1 cellular context compared by ENCODE assay signal in genomic region chr3:187210555-187211327, GRCh38.
A peak's percentile ranks its signal among the peaks of the same experiment; 100 is the strongest.
TF ChIP-seq lines count a peak whose summit lies in the region.

No MANE protein-coding gene starts in this region.

TF ChIP-seq in K562, 482 proteins besides CTCF, POLR2A, EP300 and RAD21 (continued from another document and continues in another):
- TF ChIP-seq ZBTB11 (CRISPR knock-in tag; IDR thresholded peaks at IDR 0.05) (peak in 1 of 3 experiments; percentile 59; a peak in 1 of 6 replicates), NCOA4 (IDR thresholded peaks at IDR 0.05; ENCODE audit: partially characterized antibody) (no peak), ATF7 (IDR thresholded peaks at IDR 0.05) (no peak), GTF2E2 (tag; IDR thresholded peaks at IDR 0.05) (no peak), ZBTB49 (CRISPR knock-in tag; IDR thresholded peaks at IDR 0.05; ENCODE audit: borderline replicate concordance) (no peak), HNRNPUL1 (IDR thresholded peaks at IDR 0.05; ENCODE audit: low read length) (no peak), TEAD1 (CRISPR knock-in tag; IDR thresholded peaks at IDR 0.05) (peak in 1 of 2 experiments; percentile 54; a peak in 1 of 4 replicates), ZNF444 (CRISPR knock-in tag; IDR thresholded peaks at IDR 0.05) (no peak), SMARCA4 (IDR thresholded peaks at IDR 0.05) (peak; percentile 77; the same call in 1 of the 2 replicates), HDAC3 (IDR thresholded peaks at IDR 0.05; ENCODE audit: borderline replicate concordance, partially characterized antibody) (peak; percentile 31), ZBTB5 (IDR thresholded peaks at IDR 0.05) (no peak), STAT5A (IDR thresholded peaks at IDR 0.05; ENCODE audit: borderline replicate concordance, low read length) (peak; percentile 50; the same call in 1 of the 2 replicates), ZNF584 (CRISPR knock-in tag; IDR thresholded peaks at IDR 0.05; ENCODE audit: low read depth) (0 out of 2 replicates have a peak, but pooled peaks have one; percentile 33), HMBOX1 (IDR thresholded peaks at IDR 0.05) (0 out of 2 replicates have a peak, but pooled peaks have one; percentile 35), CTBP1 (IDR thresholded peaks at IDR 0.05; ENCODE audit: borderline replicate concordance) (peak; percentile 39; the same call in 1 of the 2 replicates), CBFA2T3 (IDR thresholded peaks at IDR 0.05) (peak; percentile 87), MTA2 (IDR thresholded peaks at IDR 0.05; ENCODE audit: low read depth) (peak; percentile 81), MTA1 (IDR thresholded peaks at IDR 0.05; ENCODE audit: borderline replicate concordance) (0 out of 2 replicates have a peak, but pooled peaks have one; percentile 47), HES1 (IDR thresholded peaks at IDR 0.05; ENCODE audit: low read depth) (peak; percentile 61; the same call in 1 of the 2 replicates), ZC3H11A (IDR thresholded peaks at IDR 0.05; ENCODE audit: low read depth, low read length) (no peak), ARID4B (CRISPR knock-in tag; IDR thresholded peaks at IDR 0.05) (no peak), NR2C2 (CRISPR knock-in tag; IDR thresholded peaks at IDR 0.05) (no peak), NR2C2 (tag; IDR thresholded peaks at IDR 0.05) (peak; percentile 56), CHAMP1 (IDR thresholded peaks at IDR 0.05) (no peak), DACH1 (IDR thresholded peaks at IDR 0.05; ENCODE audit: partially characterized antibody) (no peak), CREB3L1 (IDR thresholded peaks at IDR 0.05; ENCODE audit: borderline replicate concordance, low read depth) (no peak), CGGBP1 (CRISPR knock-in tag; IDR thresholded peaks at IDR 0.05) (no peak), E2F5 (CRISPR knock-in tag; IDR thresholded peaks at IDR 0.05) (no peak), MTF1 (CRISPR knock-in tag; IDR thresholded peaks at IDR 0.05; ENCODE audit: borderline replicate concordance) (no peak), L3MBTL2 (IDR thresholded peaks at IDR 0.05) (no peak), BACH1 (tag; IDR thresholded peaks at IDR 0.05) (no peak), BRF1 (IDR thresholded peaks at IDR 0.05; ENCODE audit: borderline replicate concordance, extremely low read depth, insufficient read length) (no peak), GABPA (tag; conservative IDR thresholded peaks at IDR 0.05; ENCODE audit: low read depth) (0 out of 2 replicates have a peak, but pooled peaks have one; percentile 19), SMARCC2 (IDR thresholded peaks at IDR 0.05; ENCODE audit: low read depth) (no peak), NFYB (IDR thresholded peaks at IDR 0.05; ENCODE audit: extremely low read depth, insufficient read length) (no peak), ZNF766 (CRISPR knock-in tag; conservative IDR thresholded peaks at IDR 0.05) (peak; percentile 74), KLF6 (CRISPR knock-in tag; IDR thresholded peaks at IDR 0.05; ENCODE audit: borderline replicate concordance) (peak; percentile 10; the same call in 1 of the 2 replicates), CCNT2 (IDR thresholded peaks at IDR 0.05; ENCODE audit: borderline replicate concordance, extremely low read depth, insufficient read length, low read depth, low read length) (peak; percentile 53), KLF16 (IDR thresholded peaks at IDR 0.05) (peak; percentile 86), RB1 (IDR thresholded peaks at IDR 0.05; ENCODE audit: low read depth) (no peak), STAT5B (CRISPR knock-in tag; IDR thresholded peaks at IDR 0.05) (no peak), FOXM1 (IDR thresholded peaks at IDR 0.05; ENCODE audit: low read depth) (peak; percentile 67; the same call in 1 of the 2 replicates), FOXM1 (CRISPR knock-in tag; IDR thresholded peaks at IDR 0.05; ENCODE audit: low read depth) (no peak), SMAD4 (CRISPR knock-in tag; conservative IDR thresholded peaks at IDR 0.05) (peak; percentile 30; the same call in 1 of the 2 replicates), NCOR1 (IDR thresholded peaks at IDR 0.05) (peak; percentile 72), ZNF589 (CRISPR knock-in tag; IDR thresholded peaks at IDR 0.05; ENCODE audit: low read depth) (peak; percentile 34; the same call in 1 of the 2 replicates), MEIS2 (IDR thresholded peaks at IDR 0.05; ENCODE audit: partially characterized antibody) (peak; percentile 45)
